8 cellular contexts compared by ENCODE assay signal in genomic region chr10:118423800-118424479, GRCh38.
DNase-seq lines count a peak whose midpoint lies in the region; ATAC-seq and TF ChIP-seq lines count a peak whose summit lies in the region.

No MANE protein-coding gene starts in this region.

- H3K9me3 ChIP-seq in BE2C = no peaks in the 10 kb centered on the region

- no peaks in the 10 kb centered on the region for H3K4me1 ChIP-seq in BE2C

- H3K27me3 ChIP-seq in BE2C = no peaks in the 10 kb centered on the region; the same call in 1 of the 2 replicates

- ATAC-seq in HG03442 (IDR thresholded peaks at IDR 0.05; ENCODE audit: unreplicated experiment) = peak; percentile 87

- H3K4me3 ChIP-seq in BE2C (ENCODE audit: low read depth, low read length) = peak overlapping the region; percentile 19; the same call in 1 of the 2 replicates

- peak; percentile 84 for TF ChIP-seq CTCF in BE2C (IDR thresholded peaks at IDR 0.05; ENCODE audit: low read depth, low read length)

- H3K36me3 ChIP-seq in BE2C = no peaks in the 10 kb centered on the region

- peak; percentile 86 for DNase-seq in BE2C
- peak; percentile 12 for DNase-seq in GM19240 (ENCODE audit: insufficient read length, low spot score)
- peak; percentile 54 for DNase-seq in NCI-H748 treated with DMSO at 0.1 percent for 48 hours (lab: John Stamatoyannopoulos, UW)
- peak; percentile 33 to 36 for DNase-seq in activated CD4-positive, alpha-beta T cell treated with anti-CD3 and anti-CD28 coated beads, Interleukin-2, amount 50 U/mL, for 4 hours
- DNase-seq in effector CD4-positive, alpha-beta T cell = peak; percentile 29
- DNase-seq in lung microvascular endothelial cell (ENCODE audit: low read depth in 2 of 2) = peak; percentile 71 to 79
- peak; percentile 22 to 54 for DNase-seq in stimulated activated CD8-positive, alpha-beta memory T cell treated with anti-CD3 and anti-CD28 coated beads, Interleukin-15, amount 100 ng/mL, for 48 hours (ENCODE audit: low read depth in 2 of 2)

Comparison
In these comparisons a context has a peak if more than half of its experiments do, and no peak if none do; other contexts are left out.
1. Peak in every context shown above with its lines: DNase-seq, ATAC-seq and H3K4me3 ChIP-seq.
2. DNase-seq: peak in every context shown above with its lines; median percentile 86 in BE2C; 75 in lung microvascular endothelial cell; 54 in NCI-H748 treated with DMSO at 0.1 percent for 48 hours; 38 in stimulated activated CD8-positive, alpha-beta memory T cell treated with anti-CD3 and anti-CD28 coated beads, Interleukin-15, amount 100 ng/mL, for 48 hours; 34 in activated CD4-positive, alpha-beta T cell treated with anti-CD3 and anti-CD28 coated beads, Interleukin-2, amount 50 U/mL, for 4 hours; 29 in effector CD4-positive, alpha-beta T cell; 12 in GM19240.